Comparison of ENCODE assay signal across 1 cellular context in genomic region chr1:1920057-1920607, GRCh38.
TF ChIP-seq lines count a peak whose summit lies in the region.

No MANE protein-coding gene starts in this region.

TF ChIP-seq in WTC11, 78 proteins besides CTCF, POLR2A, EP300 and RAD21:
- TF ChIP-seq MYBL2 (CRISPR knock-in tag; IDR thresholded peaks at IDR 0.05) (peak; percentile 11; the same call in 1 of the 2 replicates), FOXJ3 (CRISPR knock-in tag; IDR thresholded peaks at IDR 0.05; ENCODE audit: borderline replicate concordance) (no peak)
TF ChIP-seq in WTC11: peak in this region for 1.
